15 cellular contexts compared by ENCODE assay signal in the genomic region with DNA sequence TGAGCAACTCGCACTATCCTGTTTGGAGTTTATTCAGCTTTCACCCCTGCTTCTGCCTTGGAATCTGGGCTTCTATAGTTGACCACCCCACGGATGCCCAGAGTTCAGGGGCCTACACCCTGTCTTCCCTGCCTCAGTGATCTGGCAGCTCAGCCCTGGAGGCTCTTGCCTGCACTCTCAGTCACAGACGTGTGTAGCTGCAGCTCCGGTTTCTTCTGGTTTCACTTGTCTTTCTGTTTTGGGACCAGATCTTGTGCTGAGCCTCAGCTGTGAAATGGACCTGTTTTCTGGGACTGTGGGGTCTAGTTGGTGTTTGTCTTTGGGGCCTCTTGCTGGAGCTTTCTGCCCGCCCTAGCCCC. TPM values are rescaled to one million over a fixed set of nuclear protein-coding genes. Genes with fewer than 3 reads are reported as not detected.
DNase-seq lines count a peak whose midpoint lies in the region; ATAC-seq and TF ChIP-seq lines count a peak whose summit lies in the region.
"Had no signal": no experiment of that assay in that cellular context is flagged by ENCODE, and none has a peak within 500 bp of the region (broad histone marks: within the 10 kb centered on the region; RNA-seq: fewer than 3 reads in every experiment).

No MANE protein-coding gene starts in this region.

- no peak overlapping the region for H3K4me3 Mint-ChIP-seq in stimulated activated naive CD8-positive, alpha-beta T cell treated with anti-CD3 and anti-CD28 coated beads, Interleukin-15, amount 100 ng/mL, for 72 hours
- H3K4me3 Mint-ChIP-seq: activated CD4-positive, alpha-beta memory T cell treated with anti-CD3 and anti-CD28 coated beads for 36 hours; CD4-positive, alpha-beta memory T cell had no signal

- TF ChIP-seq CTCF in KMS-11 (conservative IDR thresholded peaks at IDR 0.05; ENCODE audit: low read depth, low read length) (no peak), esophagus squamous epithelium (IDR thresholded peaks at IDR 0.05) (no peak)

- H3K4me2 ChIP-seq in BLaER1, result peak overlapping the region; percentile 59
- peak overlapping the region; percentile 24; the same call in 1 of the 2 replicates for H3K4me2 ChIP-seq in KMS-11

- peak; percentile 78 for ATAC-seq in GM21447 (IDR thresholded peaks at IDR 0.05; ENCODE audit: unreplicated experiment)
- ATAC-seq in stimulated activated naive CD8-positive, alpha-beta T cell treated with anti-CD3 and anti-CD28 coated beads, Interleukin-15, amount 100 ng/mL, for 72 hours, result no peak

- no peak overlapping the region for H3K4me3 ChIP-seq in BLaER1
- no peak overlapping the region for H3K4me3 ChIP-seq in KMS-11 (IDR thresholded peaks at IDR 0.05; ENCODE audit: insufficient read depth, low read depth, low read length)
- H3K4me3 ChIP-seq in esophagus squamous epithelium, result no peak overlapping the region
- H3K4me3 ChIP-seq: HAP-1, transverse colon had no signal

- intact Hi-C loops in esophagus squamous epithelium (cut with DNase I), result no loop called here

- peaks cover 86% of the 10 kb centered on the region for H3K36me3 ChIP-seq in BLaER1
- H3K36me3 ChIP-seq in KMS-11 (ENCODE audit: insufficient read depth), result no peaks in the 10 kb centered on the region
- peaks cover 0 to 43% (median 0%) of the 10 kb centered on the region in 3 donors for H3K36me3 ChIP-seq in esophagus squamous epithelium
- H3K36me3 ChIP-seq: transverse colon had no signal

- H4K20me1 ChIP-seq in BLaER1, result peaks cover 94% of the 10 kb centered on the region
- H4K20me1 ChIP-seq in KMS-11 (ENCODE audit: insufficient read depth), result no peaks in the 10 kb centered on the region

- TF ChIP-seq POLR2A in esophagus squamous epithelium (IDR thresholded peaks at IDR 0.05), result no peak

- DNase-seq in esophagus squamous epithelium (lab: John Stamatoyannopoulos, UW) (no peak), NCI-H2196 (lab: John Stamatoyannopoulos, UW; ENCODE audit: unreplicated experiment) (no peak), LoVo (ENCODE audit: low spot score) (no peak), hypothalamus (lab: John Stamatoyannopoulos, UW) (no peak)
- no peak for DNase-seq in stimulated activated naive CD8-positive, alpha-beta T cell treated with anti-CD3 and anti-CD28 coated beads, Interleukin-15, amount 100 ng/mL, for 72 hours
- DNase-seq: activated CD4-positive, alpha-beta memory T cell treated with anti-CD3 and anti-CD28 coated beads for 36 hours; CD4-positive, alpha-beta memory T cell; cortex of kidney; NCI-H2171 treated with DMSO at 0.1 percent for 48 hours; stimulated activated CD4-positive, alpha-beta T cell treated with anti-CD3 and anti-CD28 coated beads, Interleukin-1b, Interleukin-23, amount 100 ng/mL, for 48 hours; transverse colon had no signal

- H3K9me3 Mint-ChIP-seq in stimulated activated naive CD8-positive, alpha-beta T cell treated with anti-CD3 and anti-CD28 coated beads, Interleukin-15, amount 100 ng/mL, for 72 hours, result no peaks in the 10 kb centered on the region
- H3K9me3 Mint-ChIP-seq: activated CD4-positive, alpha-beta memory T cell treated with anti-CD3 and anti-CD28 coated beads for 36 hours; CD4-positive, alpha-beta memory T cell had no signal

- H3K27me3 Mint-ChIP-seq in stimulated activated naive CD8-positive, alpha-beta T cell treated with anti-CD3 and anti-CD28 coated beads, Interleukin-15, amount 100 ng/mL, for 72 hours, result peaks cover 16% of the 10 kb centered on the region
- H3K27me3 Mint-ChIP-seq: activated CD4-positive, alpha-beta memory T cell treated with anti-CD3 and anti-CD28 coated beads for 36 hours had no signal

- WGBS in esophagus squamous epithelium, 2 donors, result 56 to 61% methylated on average over 4 of the region's 5 CpGs

- no peak overlapping the region for H2AFZ ChIP-seq in KMS-11 (ENCODE audit: low read depth)

- peak overlapping the region; percentile 37 for H3K27ac ChIP-seq in BLaER1
- H3K27ac ChIP-seq in KMS-11, result peak overlapping the region; percentile 34; the same call in 1 of the 2 replicates
- H3K27ac ChIP-seq in esophagus squamous epithelium, result peak overlapping the region in 3 of 4 donors; percentile 21 to 91 (median 26)
- H3K27ac ChIP-seq: transverse colon had no signal

- no peak overlapping the region for H3K27ac Mint-ChIP-seq in stimulated activated naive CD8-positive, alpha-beta T cell treated with anti-CD3 and anti-CD28 coated beads, Interleukin-15, amount 100 ng/mL, for 72 hours
- H3K27ac Mint-ChIP-seq: activated CD4-positive, alpha-beta memory T cell treated with anti-CD3 and anti-CD28 coated beads for 36 hours had no signal

- peaks cover 10% of the 10 kb centered on the region; the same call in 1 of the 2 replicates for H3K79me2 ChIP-seq in KMS-11 (ENCODE audit: insufficient read depth, low read depth)

- peak overlapping the region; percentile 66 for H3K9ac ChIP-seq in BLaER1
- peak overlapping the region; percentile 14; the same call in 1 of the 2 replicates for H3K9ac ChIP-seq in KMS-11

- H3K27me3 ChIP-seq in BLaER1 (no peaks in the 10 kb centered on the region), KMS-11 (ENCODE audit: insufficient read depth, low read depth) (no peaks in the 10 kb centered on the region), esophagus squamous epithelium (no peaks in the 10 kb centered on the region)
- H3K27me3 ChIP-seq: transverse colon had no signal

- H3K9me3 ChIP-seq in BLaER1 (no peaks in the 10 kb centered on the region), esophagus squamous epithelium (no peaks in the 10 kb centered on the region)
- H3K9me3 ChIP-seq: HAP-1, transverse colon had no signal

- peaks cover 51% of the 10 kb centered on the region for H3K4me1 ChIP-seq in BLaER1
- H3K4me1 ChIP-seq in KMS-11 (ENCODE audit: low read depth, poor library complexity, severe bottlenecking), result peaks cover 22% of the 10 kb centered on the region
- H3K4me1 ChIP-seq in esophagus squamous epithelium, result peaks cover 23 to 72% (median 24%) of the 10 kb centered on the region in 3 donors

- peaks cover 24% of the 10 kb centered on the region for H3K4me1 Mint-ChIP-seq in stimulated activated naive CD8-positive, alpha-beta T cell treated with anti-CD3 and anti-CD28 coated beads, Interleukin-15, amount 100 ng/mL, for 72 hours

RNA-seq across cellular contexts. Expression of a gene that starts 5.8 kb away (rescaled TPM):
- total RNA-seq in esophagus squamous epithelium, result 100 to 1,000 TPM in 1 of 4 donors, 10 to 100 TPM in 3; 43.3 to 113 (median 77.2) TPM

RNA-seq across cellular contexts. Expression of a gene that starts 58.9 kb away (rescaled TPM):
- total RNA-seq in esophagus squamous epithelium, result 1 to 10 TPM; 5.7 to 7.6 (median 7.0) TPM
